Comparison of ENCODE assay signal across 8 cellular contexts in the genomic region with DNA sequence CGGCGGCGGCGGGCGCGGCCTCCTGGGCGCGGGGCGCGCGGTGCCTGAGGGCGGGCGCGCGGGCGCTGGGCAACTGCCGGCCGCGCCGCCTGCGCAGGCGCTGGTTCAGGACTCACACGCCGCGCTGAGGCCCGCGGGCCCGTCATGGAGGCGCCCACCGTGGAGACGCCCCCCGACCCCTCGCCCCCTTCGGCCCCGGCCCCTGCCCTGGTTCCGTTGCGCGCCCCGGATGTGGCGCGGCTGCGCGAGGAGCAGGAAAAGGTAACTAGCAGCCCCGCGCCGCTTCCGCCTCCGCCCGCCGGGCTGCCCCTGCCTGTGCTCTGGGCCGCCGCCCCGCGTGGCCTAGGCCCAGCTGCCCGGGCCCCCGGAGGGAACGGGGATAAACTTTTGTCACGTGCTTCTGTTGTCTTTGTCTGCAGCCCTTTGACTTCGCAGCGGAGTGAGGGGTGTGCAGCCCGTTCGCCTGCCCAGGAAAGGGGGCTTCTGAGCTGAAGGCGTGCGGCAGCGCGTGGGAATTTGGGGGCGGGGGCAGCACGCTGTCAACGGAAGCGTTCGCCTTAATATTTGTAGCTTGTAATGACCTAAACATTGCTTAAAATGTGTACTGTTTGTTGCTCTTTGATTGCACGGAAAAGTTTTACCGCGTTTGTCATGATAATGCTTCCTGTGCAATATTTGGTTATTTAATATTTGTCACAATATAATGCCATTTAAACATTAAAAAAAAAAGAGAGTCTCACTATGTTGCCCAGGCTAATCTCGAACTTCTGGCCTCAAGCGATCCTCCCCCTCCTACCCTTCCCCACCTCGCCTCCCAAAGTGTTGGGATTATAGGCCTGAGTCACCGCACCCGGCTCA. TPM values are rescaled to one million over a fixed set of nuclear protein-coding genes. Genes with fewer than 3 reads are reported as not detected.
DNase-seq lines count a peak whose midpoint lies in the region; ATAC-seq and TF ChIP-seq lines count a peak whose summit lies in the region.

No MANE protein-coding gene starts in this region.

- ATAC-seq in HG02885 (IDR thresholded peaks at IDR 0.05; ENCODE audit: poor library complexity, unreplicated experiment): peak; percentile 73

- TF ChIP-seq RAD21 in liver (IDR thresholded peaks at IDR 0.05): no peak

- H3K27ac ChIP-seq in liver (ENCODE audit: low read depth in 1 of 2, low read length in 2 of 2): peak overlapping the region; percentile 51 to 65

- H3K9me3 ChIP-seq in liver (ENCODE audit: control insufficient read depth in 4 of 4, low read length in 3 of 4): peaks cover 0 to 1% (median 0%) of the 10 kb centered on the region in 4 donors

- no peaks in the 10 kb centered on the region for H3K27me3 ChIP-seq in liver (ENCODE audit: control insufficient read depth in 4 of 4, insufficient read depth in 4 of 4, low read length in 3 of 4)

- WGBS in liver: 3% methylated on average over 79 of the region's 79 CpGs

- no peak for TF ChIP-seq CTCF in liver (IDR thresholded peaks at IDR 0.05; ENCODE audit: low read depth, low read length, missing input control)

- peaks cover 7 to 28% (median 9%) of the 10 kb centered on the region in 4 donors for H3K4me1 ChIP-seq in liver (ENCODE audit: control insufficient read depth in 4 of 4, insufficient read depth in 4 of 4, low read length in 3 of 4)

- peak overlapping the region; percentile 81 to 99 (median 85) for H3K4me3 ChIP-seq in liver (ENCODE audit: low read depth in 1 of 3, low read length in 3 of 3)

- H3K9ac ChIP-seq in liver (ENCODE audit: low read depth in 1 of 2, low read length in 2 of 2): peak overlapping the region; percentile 42 to 78

- DNase-seq in DMS53 (lab: John Stamatoyannopoulos, UW) (peak; percentile 80), DMS53 treated with DMSO at 0.1 percent for 48 hours (lab: John Stamatoyannopoulos, UW; ENCODE audit: unreplicated experiment) (no peak), NCI-H2171 (lab: John Stamatoyannopoulos, UW) (peak; percentile 74), cerebellar cortex (ENCODE audit: low spot score) (peak; percentile 34)
- peak; percentile 80 for DNase-seq in activated CD4-positive, CD25-positive, alpha-beta regulatory T cell treated with anti-CD3 and anti-CD28 coated beads, Interleukin-2, amount 50 U/mL, for 72 hours
- DNase-seq in stimulated activated CD4-positive, alpha-beta T cell treated with anti-CD3 and anti-CD28 coated beads, Interleukin-4, amount 100 ng/mL, for 4 hours: peak; percentile 71 to 73

- H3K36me3 ChIP-seq in liver (ENCODE audit: control insufficient read depth in 4 of 4, insufficient read depth in 3 of 4, low read depth in 1 of 4, low read length in 3 of 4): no peaks in the 10 kb centered on the region

TF ChIP-seq in liver, 16 proteins besides CTCF, POLR2A, EP300 and RAD21:
- TF ChIP-seq, protein P1, sequence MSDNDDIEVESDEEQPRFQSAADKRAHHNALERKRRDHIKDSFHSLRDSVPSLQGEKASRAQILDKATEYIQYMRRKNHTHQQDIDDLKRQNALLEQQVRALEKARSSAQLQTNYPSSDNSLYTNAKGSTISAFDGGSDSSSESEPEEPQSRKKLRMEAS (IDR thresholded peaks at IDR 0.05): peak; percentile 51
- no peak for TF ChIP-seq TAF1 (conservative IDR thresholded peaks at IDR 0.05)
- TF ChIP-seq GABPA (IDR thresholded peaks at IDR 0.05 in 1 of 2, conservative IDR thresholded peaks at IDR 0.05 in 1 of 2): peak in 1 of 2 donors; percentile 53

RNA-seq across cellular contexts. Expression of a gene that starts 0.6 kb away (rescaled TPM):
- 10 to 100 TPM; 16.2 to 29.5 TPM for total RNA-seq in liver
- polyA plus RNA-seq in liver: 10 to 100 TPM; 12.2 to 15.1 TPM
